ENCODE assay signal across 18 cellular contexts in the genomic region with DNA sequence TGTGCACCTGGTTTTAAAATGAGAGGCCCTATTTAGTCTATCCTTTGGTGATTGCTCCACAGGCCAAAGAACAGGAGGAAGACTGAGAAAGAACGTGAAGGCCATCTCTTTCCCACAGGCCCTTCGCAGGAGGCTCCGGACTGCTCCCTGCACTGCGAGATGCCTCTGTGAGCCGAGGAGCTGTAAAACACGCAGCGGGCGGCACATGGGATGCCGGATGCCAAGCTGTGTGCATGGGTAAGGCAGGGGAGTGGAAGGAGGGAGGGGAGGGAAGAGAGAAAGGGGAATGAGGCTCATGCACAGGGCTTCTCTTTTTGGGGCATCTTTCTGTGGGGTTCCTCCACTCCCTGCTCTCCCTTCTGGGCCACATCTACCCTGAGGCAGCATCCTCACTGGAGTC.
DNase-seq lines count a peak whose midpoint lies in the region; ATAC-seq and TF ChIP-seq lines count a peak whose summit lies in the region.
"Had no signal": no experiment of that assay in that cellular context is flagged by ENCODE, and none has a peak within 500 bp of the region (broad histone marks: within the 10 kb centered on the region; RNA-seq: fewer than 3 reads in every experiment).

No MANE protein-coding gene starts in this region.

- H3K4me2 ChIP-seq in BLaER1 (peak overlapping the region; percentile 37; the same call in 1 of the 2 replicates), IMR-90 (ENCODE audit: low read depth, low read length) (no peak overlapping the region)
- H3K4me2 ChIP-seq: GM23338 had no signal

- WGBS in IMR-90 (ENCODE audit: extremely low coverage in 2 of 2, insufficient read length in 1 of 2), 2 experiments = 77% methylated on average over 9 of the region's 9 CpGs; no CpG with 5 or more reads in 1 of the 2 experiments
- 90 to 100% methylated on average over 3 to 9 of the region's 9 CpGs for WGBS in endodermal cell (ENCODE audit: insufficient coverage in 1 of 2, insufficient read length in 1 of 2), 2 experiments
- WGBS in tibial nerve, 2 donors = 84 to 90% methylated on average over 9 of the region's 9 CpGs

- no peaks in the 10 kb centered on the region for H3K9me3 Mint-ChIP-seq in endodermal cell
- H3K9me3 Mint-ChIP-seq: CD4-positive, alpha-beta T cell; GM23338; HFFc6 had no signal

- H3K4ac ChIP-seq in IMR-90 (ENCODE audit: low read depth, low read length) = no peak overlapping the region

- peak overlapping the region; percentile 36 for H2AFZ ChIP-seq in IMR-90 (replicated peaks; ENCODE audit: low read length, poor library complexity)
- H2AFZ ChIP-seq: GM23338 had no signal

- H3K36me3 Mint-ChIP-seq in endodermal cell (ENCODE audit: low read depth) = no peaks in the 10 kb centered on the region

- H3K36me3 ChIP-seq in BLaER1 (no peaks in the 10 kb centered on the region), IMR-90 (ENCODE audit: control insufficient read depth, insufficient read depth, low read length) (no peaks in the 10 kb centered on the region), endodermal cell (ENCODE audit: control insufficient read depth, insufficient read depth, low read length) (no peaks in the 10 kb centered on the region), tibial nerve (no peaks in the 10 kb centered on the region)

- DNase-seq in IMR-90 (no peak), endodermal cell (peak; percentile 40), GDM1 (lab: John Stamatoyannopoulos, UW) (no peak), NCI-H1092 treated with DMSO at 0.1 percent for 48 hours (lab: John Stamatoyannopoulos, UW) (no peak), tibial nerve (ENCODE audit: low spot score in 2 of 2) (no peak)
- DNase-seq: 8988T; Caco-2; CD4-positive, alpha-beta T cell; GF-D8; HFFc6 had no signal

- no peak overlapping the region for H3K23ac ChIP-seq in IMR-90 (ENCODE audit: low read depth, low read length)

- H3K9me1 ChIP-seq in IMR-90 (ENCODE audit: insufficient read depth, low read length) = no peaks in the 10 kb centered on the region

- H3K4me3 ChIP-seq in BLaER1 = no peak overlapping the region
- no peak overlapping the region for H3K4me3 ChIP-seq in IMR-90 (ENCODE audit: insufficient read depth, low read depth, low read length)
- no peak overlapping the region for H3K4me3 ChIP-seq in endodermal cell (ENCODE audit: low read length)
- H3K4me3 ChIP-seq in tibial nerve = no peak overlapping the region
- H3K4me3 ChIP-seq: GM23338, K562 had no signal

- no peak overlapping the region for H3K18ac ChIP-seq in IMR-90 (ENCODE audit: low read depth, low read length)

- H3K56ac ChIP-seq in IMR-90 (ENCODE audit: extremely low read depth, insufficient read depth, low read length) = no peak overlapping the region

- no peak for TF ChIP-seq RAD21 in IMR-90 (IDR thresholded peaks at IDR 0.05; ENCODE audit: low read length)

- H3K14ac ChIP-seq in IMR-90 (replicated peaks; ENCODE audit: low read depth, low read length) = no peak overlapping the region

- peaks cover 13% of the 10 kb centered on the region for H3K4me1 Mint-ChIP-seq in endodermal cell

- no peak overlapping the region for H3K4me3 Mint-ChIP-seq in endodermal cell
- H3K4me3 Mint-ChIP-seq: B cell; CD4-positive, alpha-beta T cell; GM23338; HFFc6 had no signal

- BruUV-seq in IMR-90 (replicated peaks; lab: Mats Ljungman, UMichigan) = no TSS peak

- no peak overlapping the region for H3K9ac ChIP-seq in BLaER1
- no peak overlapping the region for H3K9ac ChIP-seq in IMR-90 (ENCODE audit: low read depth, low read length)
- no peak overlapping the region for H3K9ac ChIP-seq in endodermal cell (ENCODE audit: extremely low read depth, low read length, poor library complexity, severe bottlenecking)

- no peak overlapping the region for H2BK5ac ChIP-seq in IMR-90 (ENCODE audit: low read depth, low read length, poor library complexity, severe bottlenecking)

- in situ Hi-C loops in IMR-90 (cut with MboI; ENCODE audit: low sequenced_read_pairs) = no loop called here

- H3K27ac ChIP-seq in BLaER1 (no peak overlapping the region), IMR-90 (ENCODE audit: insufficient read depth, low read length) (no peak overlapping the region), endodermal cell (ENCODE audit: low read depth, low read length) (no peak overlapping the region), tibial nerve (no peak overlapping the region)
- H3K27ac ChIP-seq: C4-2B, HL-60 had no signal

- no peak overlapping the region for H2BK20ac ChIP-seq in IMR-90 (ENCODE audit: low read depth, low read length)

- H3K4me1 ChIP-seq in BLaER1 = peaks cover 50% of the 10 kb centered on the region
- no peaks in the 10 kb centered on the region for H3K4me1 ChIP-seq in IMR-90 (ENCODE audit: control insufficient read depth, insufficient read depth, low read length)
- H3K4me1 ChIP-seq in endodermal cell (ENCODE audit: control insufficient read depth, insufficient read depth, low read length) = no peaks in the 10 kb centered on the region
- peaks cover 0 to 2% (median 0%) of the 10 kb centered on the region in 4 donors for H3K4me1 ChIP-seq in tibial nerve
- H3K4me1 ChIP-seq: Caco-2 had no signal

- H2BK15ac ChIP-seq in IMR-90 (ENCODE audit: low read depth, low read length) = no peak overlapping the region

- CTCF ChIA-PET in IMR-90 (lab: Yijun Ruan, JAX) = no interaction called here

- H4K20me1 ChIP-seq in BLaER1 (no peaks in the 10 kb centered on the region), IMR-90 (ENCODE audit: insufficient read depth, low read length) (no peaks in the 10 kb centered on the region)

- no peak for TF ChIP-seq EP300 in tibial nerve (IDR thresholded peaks at IDR 0.05)

- H2BK120ac ChIP-seq in IMR-90 (ENCODE audit: low read depth, low read length) = no peak overlapping the region

- no peak overlapping the region for H3K27ac Mint-ChIP-seq in endodermal cell
- H3K27ac Mint-ChIP-seq: B cell; CD4-positive, alpha-beta T cell; GM23338; HFFc6 had no signal

- no peak overlapping the region for H4K8ac ChIP-seq in IMR-90 (ENCODE audit: low read depth in 2 of 2, low read length in 2 of 2)

- TF ChIP-seq CTCF in IMR-90 (conservative IDR thresholded peaks at IDR 0.05; ENCODE audit: low read depth, low read length) (no peak), endodermal cell (conservative IDR thresholded peaks at IDR 0.05) (no peak), tibial nerve (IDR thresholded peaks at IDR 0.05) (no peak)

- no peak overlapping the region for H4K5ac ChIP-seq in IMR-90 (ENCODE audit: low read depth, low read length)

- no peak overlapping the region for H2AK5ac ChIP-seq in IMR-90 (ENCODE audit: low read depth, low read length)

- ATAC-seq in IMR-90 (ENCODE audit: low read depth) (no peak), HG03280 (IDR thresholded peaks at IDR 0.05; ENCODE audit: unreplicated experiment) (no peak)
- ATAC-seq: HCT116, K562 had no signal

- no peak overlapping the region for H2AK9ac ChIP-seq in IMR-90 (replicated peaks; ENCODE audit: low read depth, low read length, poor library complexity)

- dilution Hi-C loops in IMR-90 (cut with HindIII; ENCODE audit: low sequenced_read_pairs, unreplicated experiment) = no loop called here

- peaks cover 24% of the 10 kb centered on the region for H3K27me3 Mint-ChIP-seq in endodermal cell (ENCODE audit: insufficient read depth)

- POLR2A ChIA-PET in IMR-90 (lab: Charles Lee; ENCODE audit: unreplicated experiment) = no interaction called here

- TF ChIP-seq POLR2A in IMR-90 (IDR thresholded peaks at IDR 0.05; ENCODE audit: low read depth, low read length) (no peak), tibial nerve (IDR thresholded peaks at IDR 0.05) (no peak)

- H4K91ac ChIP-seq in IMR-90 (ENCODE audit: insufficient read depth, low read depth, low read length) = no peak overlapping the region

- no peaks in the 10 kb centered on the region for H3K9me3 ChIP-seq in BLaER1
- no peaks in the 10 kb centered on the region for H3K9me3 ChIP-seq in IMR-90 (ENCODE audit: control insufficient read depth, insufficient read depth, low read length)
- no peaks in the 10 kb centered on the region for H3K9me3 ChIP-seq in endodermal cell (ENCODE audit: control insufficient read depth, low read length)
- H3K9me3 ChIP-seq in tibial nerve = no peaks in the 10 kb centered on the region
- H3K9me3 ChIP-seq: Caco-2 had no signal

- H3K79me1 ChIP-seq in IMR-90 (ENCODE audit: low read depth in 1 of 2, low read length in 2 of 2) = no peaks in the 10 kb centered on the region

- H3K27me3 ChIP-seq in BLaER1 = no peaks in the 10 kb centered on the region
- peaks cover 62% of the 10 kb centered on the region for H3K27me3 ChIP-seq in IMR-90 (ENCODE audit: control insufficient read depth, insufficient read depth, low read length)
- H3K27me3 ChIP-seq in endodermal cell (ENCODE audit: control insufficient read depth, insufficient read depth, low read length, poor library complexity, severe bottlenecking) = peaks cover 20% of the 10 kb centered on the region
- H3K27me3 ChIP-seq in tibial nerve = no peaks in the 10 kb centered on the region

- intact Hi-C loops in IMR-90 (cut with micrococcal nuclease) = no loop called here

TF ChIP-seq in IMR-90, 13 proteins besides CTCF, POLR2A, EP300 and RAD21:
- no peak for TF ChIP-seq BHLHE40 (IDR thresholded peaks at IDR 0.05; ENCODE audit: low read depth, low read length)
- no peak for TF ChIP-seq FOS (IDR thresholded peaks at IDR 0.05; ENCODE audit: low read depth, low read length)
- no peak for TF ChIP-seq MXI1 (IDR thresholded peaks at IDR 0.05; ENCODE audit: borderline replicate concordance, low read depth, low read length)
- TF ChIP-seq RCOR1 (IDR thresholded peaks at IDR 0.05; ENCODE audit: insufficient replicate concordance, low read length) = no peak
- TF ChIP-seq MAZ (IDR thresholded peaks at IDR 0.05; ENCODE audit: borderline replicate concordance, low read depth, low read length) = no peak
- TF ChIP-seq USF2 (IDR thresholded peaks at IDR 0.05; ENCODE audit: low read depth, low read length) = no peak
